ENCODE assay signal across 32 cellular contexts in genomic region chr4:45358573-45359506, GRCh38.
"Had no signal": no experiment of that assay in that cellular context is flagged by ENCODE, and none has a peak within 500 bp of the region (broad histone marks: within the 10 kb centered on the region; RNA-seq: fewer than 3 reads in every experiment).

No MANE protein-coding gene starts in this region.

- H3K9me3 ChIP-seq: breast epithelium, esophagus squamous epithelium, neutrophil, right lobe of liver, vagina had no signal

- H3K27me3 Mint-ChIP-seq: activated CD4-positive, alpha-beta memory T cell treated with anti-CD3 and anti-CD28 coated beads, Interleukin-2, amount 10 ng/mL, durations not matched to agents 7 days and 5 days; activated CD4-positive, alpha-beta T cell treated with anti-CD3 and anti-CD28 coated beads, Interleukin-2, amount 10 ng/mL, durations not matched to agents 24 days and 14 days; activated T-helper 17 cell treated with anti-CD3 and anti-CD28 coated beads, Interleukin-2, amount 50 U/mL, for 72 hours; dendritic cell treated with granulocyte-macrophage colony-stimulating factor and Interleukin-4, amounts not matched to agents 40 ng/mL and 50 ng/mL, for 4 days; naive B cell; progenitor cell of endocrine pancreas; stimulated activated naive CD8-positive, alpha-beta T cell treated with anti-CD3 and anti-CD28 coated beads, Interleukin-15, Interleukin-2, amounts not matched to agents 100 ng/mL and 50 ng/mL, for 24 hours; type B pancreatic cell had no signal

- H3K4me3 ChIP-seq: breast epithelium, esophagus squamous epithelium, right lobe of liver, vagina had no signal

- H3K9me3 Mint-ChIP-seq: activated CD4-positive, alpha-beta T cell treated with anti-CD3 and anti-CD28 coated beads, Interleukin-2, amount 10 ng/mL, durations not matched to agents 24 days and 14 days; stimulated activated naive CD8-positive, alpha-beta T cell treated with anti-CD3 and anti-CD28 coated beads, Interleukin-15, Interleukin-2, amounts not matched to agents 100 ng/mL and 50 ng/mL, for 24 hours; type B pancreatic cell had no signal

- H3K4me3 Mint-ChIP-seq: activated CD4-positive, alpha-beta memory T cell treated with anti-CD3 and anti-CD28 coated beads, Interleukin-2, amount 10 ng/mL, durations not matched to agents 7 days and 5 days; activated CD4-positive, alpha-beta T cell treated with anti-CD3 and anti-CD28 coated beads, Interleukin-2, amount 10 ng/mL, durations not matched to agents 24 days and 14 days; activated T-cell treated with anti-CD3 and anti-CD28 coated beads, Interleukin-2, amount 50 U/mL, for 4 hours; activated T-helper 17 cell treated with anti-CD3 and anti-CD28 coated beads, Interleukin-2, amount 50 U/mL, for 72 hours; dendritic cell treated with granulocyte-macrophage colony-stimulating factor and Interleukin-4, amounts not matched to agents 40 ng/mL and 50 ng/mL, for 4 days; mesothelial cell of epicardium; naive B cell; nephron progenitor cell; stimulated activated effector memory CD8-positive, alpha-beta T cell treated with anti-CD3 and anti-CD28 coated beads, Interleukin-12 subunit alpha, Interleukin-12 subunit beta, amount 100 ng/mL, for 72 hours; stimulated activated naive CD8-positive, alpha-beta T cell treated with anti-CD3 and anti-CD28 coated beads, Interleukin-15, Interleukin-2, amounts not matched to agents 100 ng/mL and 50 ng/mL, for 24 hours; T-helper 1 cell treated with Interleukin-12 subunit alpha and Interleukin-12 subunit beta and Interleukin-4 antibody, amounts not matched to agents 30 μg/mL and 1 μg/mL, for 36 hours; type B pancreatic cell had no signal

- H3K27me3 ChIP-seq: breast epithelium, esophagus squamous epithelium, neutrophil, right lobe of liver, vagina had no signal

- H3K4me1 Mint-ChIP-seq: activated CD4-positive, alpha-beta memory T cell treated with anti-CD3 and anti-CD28 coated beads, Interleukin-2, amount 10 ng/mL, durations not matched to agents 7 days and 5 days; activated CD4-positive, alpha-beta T cell treated with anti-CD3 and anti-CD28 coated beads, Interleukin-2, amount 10 ng/mL, durations not matched to agents 24 days and 14 days; activated T-helper 17 cell treated with anti-CD3 and anti-CD28 coated beads, Interleukin-2, amount 50 U/mL, for 72 hours; mesothelial cell of epicardium; naive B cell; nephron progenitor cell; stimulated activated effector memory CD8-positive, alpha-beta T cell treated with anti-CD3 and anti-CD28 coated beads, Interleukin-12 subunit alpha, Interleukin-12 subunit beta, amount 100 ng/mL, for 72 hours had no signal

- H3K36me3 Mint-ChIP-seq: mesothelial cell of epicardium; naive B cell; stimulated activated effector memory CD8-positive, alpha-beta T cell treated with anti-CD3 and anti-CD28 coated beads, Interleukin-12 subunit alpha, Interleukin-12 subunit beta, amount 100 ng/mL, for 72 hours; type B pancreatic cell had no signal

- H3K27ac Mint-ChIP-seq: activated CD4-positive, alpha-beta memory T cell treated with anti-CD3 and anti-CD28 coated beads, Interleukin-2, amount 10 ng/mL, durations not matched to agents 7 days and 5 days; activated CD4-positive, alpha-beta T cell treated with anti-CD3 and anti-CD28 coated beads, Interleukin-2, amount 10 ng/mL, durations not matched to agents 24 days and 14 days; activated T-helper 17 cell treated with anti-CD3 and anti-CD28 coated beads, Interleukin-2, amount 50 U/mL, for 72 hours; dendritic cell treated with granulocyte-macrophage colony-stimulating factor and Interleukin-4, amounts not matched to agents 40 ng/mL and 50 ng/mL, for 4 days; mesothelial cell of epicardium; nephron progenitor cell; progenitor cell of endocrine pancreas; stimulated activated effector memory CD8-positive, alpha-beta T cell treated with anti-CD3 and anti-CD28 coated beads, Interleukin-12 subunit alpha, Interleukin-12 subunit beta, amount 100 ng/mL, for 72 hours; stimulated activated naive CD8-positive, alpha-beta T cell treated with anti-CD3 and anti-CD28 coated beads, Interleukin-15, Interleukin-2, amounts not matched to agents 100 ng/mL and 50 ng/mL, for 24 hours; T-helper 1 cell treated with Interleukin-12 subunit alpha and Interleukin-12 subunit beta and Interleukin-4 antibody, amounts not matched to agents 30 μg/mL and 1 μg/mL, for 36 hours; type B pancreatic cell had no signal

- H3K36me3 ChIP-seq: breast epithelium, esophagus squamous epithelium, neutrophil, right lobe of liver, vagina, WERI-Rb-1 had no signal

- H3K4me1 ChIP-seq: breast epithelium, esophagus squamous epithelium, right lobe of liver, vagina had no signal

- H3K27ac ChIP-seq: breast epithelium, epithelial cell of prostate, esophagus squamous epithelium, neutrophil, right lobe of liver, vagina, WERI-Rb-1 had no signal

- ATAC-seq: activated T-cell treated with anti-CD3 and anti-CD28 coated beads, Interleukin-2, amount 50 U/mL, for 4 hours; activated T-helper 17 cell treated with anti-CD3 and anti-CD28 coated beads, Interleukin-2, amount 50 U/mL, for 72 hours; left cardiac atrium; right lobe of liver; stimulated activated effector memory CD8-positive, alpha-beta T cell treated with anti-CD3 and anti-CD28 coated beads, Interleukin-12 subunit alpha, Interleukin-12 subunit beta, amount 100 ng/mL, for 72 hours had no signal

- DNase-seq: activated CD4-positive, alpha-beta memory T cell treated with anti-CD3 and anti-CD28 coated beads, Interleukin-2, amount 10 ng/mL, durations not matched to agents 7 days and 5 days; activated CD4-positive, alpha-beta T cell treated with anti-CD3 and anti-CD28 coated beads, Interleukin-2, amount 10 ng/mL, durations not matched to agents 24 days and 14 days; activated CD4-positive, CD25-positive, alpha-beta regulatory T cell treated with anti-CD3 and anti-CD28 coated beads, Interleukin-2, amount 50 U/mL, for 72 hours; activated CD8-positive, alpha-beta memory T cell treated with anti-CD3 and anti-CD28 coated beads, Interleukin-2, amount 50 U/mL, for 48 hours; activated gamma-delta T cell treated with Interleukin-2 at 50 U/mL for 16 hours; activated naive CD4-positive, alpha-beta T cell treated with anti-CD3 and anti-CD28 coated beads, Interleukin-2, amount 50 U/mL, for 16 hours; activated T-cell treated with anti-CD3 and anti-CD28 coated beads, Interleukin-2, amount 50 U/mL, for 4 hours; amniotic stem cell; central memory CD4-positive, alpha-beta T cell; effector CD4-positive, alpha-beta T cell; esophagus squamous epithelium; foreskin melanocyte; left cardiac atrium; mammary epithelial cell; naive B cell; nephron progenitor cell; right lobe of liver; stimulated activated CD4-positive, alpha-beta T cell treated with anti-CD3 and anti-CD28 coated beads, Interleukin-4, amount 100 ng/mL, for 1 hour; T-helper 9 cell; WERI-Rb-1 had no signal
